In the genomic region with DNA sequence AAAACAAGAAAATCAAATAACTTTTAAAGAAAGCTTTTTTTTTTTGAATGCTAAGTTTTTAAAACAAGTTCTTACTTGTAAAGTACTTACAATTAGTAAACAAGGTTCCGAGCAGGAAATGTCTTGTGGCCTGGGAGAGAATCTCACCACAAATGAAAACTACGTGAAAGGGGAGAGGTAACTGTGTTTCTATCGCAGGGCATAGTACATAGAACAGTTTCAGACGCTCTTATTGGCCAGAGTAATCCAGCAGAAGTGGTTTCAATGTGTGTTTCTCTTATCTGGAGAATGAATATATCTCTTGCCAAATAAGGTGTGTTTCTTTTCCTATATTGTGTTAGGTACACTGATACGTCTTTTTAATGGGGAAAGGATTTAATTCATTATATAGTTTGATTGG, we compare ENCODE assay signal across 10 cellular contexts. TPM values are rescaled to one million over a fixed set of nuclear protein-coding genes. Genes with fewer than 3 reads are reported as not detected.
DNase-seq lines count a peak whose midpoint lies in the region; ATAC-seq and TF ChIP-seq lines count a peak whose summit lies in the region.
"Had no signal": no experiment of that assay in that cellular context is flagged by ENCODE, and none has a peak within 500 bp of the region (broad histone marks: within the 10 kb centered on the region; RNA-seq: fewer than 3 reads in every experiment).

A gene with protein sequence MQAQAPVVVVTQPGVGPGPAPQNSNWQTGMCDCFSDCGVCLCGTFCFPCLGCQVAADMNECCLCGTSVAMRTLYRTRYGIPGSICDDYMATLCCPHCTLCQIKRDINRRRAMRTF (minus strand): TSS at position 154 of the 400 bp plus-strand sequence. CDS start 6,808 bp downstream, outside the sequence.

- H3K4me3 ChIP-seq in WERI-Rb-1 (ENCODE audit: low read depth, low read length) (no peak within 1 kb of the TSS), HAP-1 (no peak within 1 kb of the TSS)

- ATAC-seq in GM19452 (IDR thresholded peaks at IDR 0.05; ENCODE audit: unreplicated experiment) (peak; percentile 44), HG03469 (IDR thresholded peaks at IDR 0.05; ENCODE audit: unreplicated experiment) (peak; percentile 38), T-cell (replicated peaks in 1 of 4) (peak; percentile 63 to 79 (median 70)), foreskin keratinocyte (peak; percentile 48), left lobe of liver (no peak)

- H3K36me3 Mint-ChIP-seq in Calu3 (ENCODE audit: insufficient read depth, unreplicated experiment), result peaks cover 13% of the 10 kb centered on the region
- peaks cover 10% of the 10 kb centered on the region for H3K36me3 Mint-ChIP-seq in T-cell

- peak within 1 kb of the TSS; percentile 50 for H3K4me3 Mint-ChIP-seq in Calu3 (ENCODE audit: low read depth, unreplicated experiment)
- H3K4me3 Mint-ChIP-seq in T-cell, result peak within 1 kb of the TSS; percentile 97 to 98 (median 97)
- H3K4me3 Mint-ChIP-seq: nephron had no signal

- POLR2A ChIA-PET in T-cell (lab: Charles Lee), result interaction anchor here (0.5 to 1.7 kb wide), 14 partner anchors 9 to 1601 kb away, joined by 3 to 17 read pairs (median 4); no protein-coding TSS in a partner anchor

- H3K27ac ChIP-seq in foreskin keratinocyte (peak within 1 kb of the TSS; percentile 72), WERI-Rb-1 (no peak within 1 kb of the TSS)

- CTCF ChIA-PET in Calu3 (lab: Charles Lee), result no interaction called here
- CTCF ChIA-PET in T-cell (lab: Charles Lee), result interaction anchor here (0.6 to 6.7 kb wide), 14 partner anchors 9 to 650 kb away, joined by 3 to 54 read pairs (median 4); no protein-coding TSS in a partner anchor

- in situ Hi-C loops in HAP-1 (cut with MboI; ENCODE audit: low sequenced_read_pairs), result no loop called here

- no TSS peak for BruUV-seq in Calu3 (replicated peaks; lab: Mats Ljungman, UMichigan)

- H3K9me3 Mint-ChIP-seq in Calu3 (ENCODE audit: low read depth, unreplicated experiment) (no peaks in the 10 kb centered on the region), T-cell (no peaks in the 10 kb centered on the region)
- H3K9me3 Mint-ChIP-seq: nephron had no signal

- DNase-seq in Calu3 (no peak), T-cell (peak in 30 of 34 experiments; percentile 15 to 76 (median 46)), foreskin keratinocyte (peak; percentile 76 to 85), WERI-Rb-1 (no peak), left lobe of liver (ENCODE audit: low spot score) (no peak), HAP-1 (ENCODE audit: low spot score in 2 of 2) (no peak)

- H3K4me1 ChIP-seq in foreskin keratinocyte (peaks cover 9% of the 10 kb centered on the region), HAP-1 (peaks cover 20% of the 10 kb centered on the region)

- H3K27me3 ChIP-seq in foreskin keratinocyte, result no peaks in the 10 kb centered on the region
- H3K27me3 ChIP-seq in WERI-Rb-1 (ENCODE audit: insufficient read depth, low read depth, severe bottlenecking), result no peaks in the 10 kb centered on the region
- no peaks in the 10 kb centered on the region for H3K27me3 ChIP-seq in HAP-1 (ENCODE audit: low read depth)

- H3K27ac Mint-ChIP-seq in Calu3 (ENCODE audit: unreplicated experiment) (peak within 1 kb of the TSS; percentile 30), T-cell (peak within 1 kb of the TSS; percentile 98 to 100)
- H3K27ac Mint-ChIP-seq: nephron had no signal

- no peaks in the 10 kb centered on the region for H3K36me3 ChIP-seq in WERI-Rb-1
- no peaks in the 10 kb centered on the region for H3K36me3 ChIP-seq in HAP-1 (replicated peaks)

- intact Hi-C loops in Calu3 (cut with micrococcal nuclease; ENCODE audit: unreplicated experiment), result loop anchor here (5.0 kb wide), 1 partner anchor 143 kb away; no protein-coding TSS in a partner anchor

- TF ChIP-seq CTCF in Calu3 (IDR thresholded peaks at IDR 0.05; ENCODE audit: unreplicated experiment) (no peak), foreskin keratinocyte (conservative IDR thresholded peaks at IDR 0.05) (no peak), WERI-Rb-1 (IDR thresholded peaks at IDR 0.05; ENCODE audit: low read depth, low read length) (no peak)

- no peaks in the 10 kb centered on the region for H3K9me3 ChIP-seq in WERI-Rb-1 (ENCODE audit: severe bottlenecking)
- no peaks in the 10 kb centered on the region for H3K9me3 ChIP-seq in HAP-1

- H3K4me1 Mint-ChIP-seq in Calu3 (ENCODE audit: low read depth, unreplicated experiment) (peaks cover 21% of the 10 kb centered on the region), T-cell (peaks cover 41 to 53% (median 52%) of the 10 kb centered on the region in 3 donors)

- H3K27me3 Mint-ChIP-seq in Calu3 (ENCODE audit: unreplicated experiment), result no peaks in the 10 kb centered on the region
- H3K27me3 Mint-ChIP-seq in T-cell, result no peaks in the 10 kb centered on the region

RNA-seq across cellular contexts. Expression of the gene that starts here (rescaled TPM):
- total RNA-seq in Calu3 (2022), result 6.3 and 12.6 TPM in 2 replicates
- 100 to 1,000 TPM; 124 to 318 (median 147) TPM for total RNA-seq in T-cell
- 1.6 and 1.8 TPM in 2 replicates for total RNA-seq in foreskin keratinocyte
- polyA plus RNA-seq in foreskin keratinocyte, result 1.2 and 1.7 TPM in 2 replicates
- total RNA-seq in left lobe of liver, result 6.8 TPM
- total RNA-seq: HT1080 had no signal

Comparison
In these comparisons a context has a peak if more than half of its experiments do, and no peak if none do; other contexts are left out.
1. DNase-seq: peak in T-cell (30 of 34) and foreskin keratinocyte (2 of 2); none in Calu3 (single experiment), WERI-Rb-1 (single experiment), left lobe of liver (single experiment) and HAP-1 (0 of 2).